In genomic region chrX:72280210-72280882, GRCh38 we compare ENCODE assay signal across 1 cellular context.
A peak's percentile ranks its signal among the peaks of the same experiment; 100 is the strongest.
TF ChIP-seq lines count a peak whose summit lies in the region.

No MANE protein-coding gene starts in this region.

TF ChIP-seq in K562, 482 proteins besides CTCF, POLR2A, EP300 and RAD21 (continued from another document and continues in another):
- TF ChIP-seq, protein P1, sequence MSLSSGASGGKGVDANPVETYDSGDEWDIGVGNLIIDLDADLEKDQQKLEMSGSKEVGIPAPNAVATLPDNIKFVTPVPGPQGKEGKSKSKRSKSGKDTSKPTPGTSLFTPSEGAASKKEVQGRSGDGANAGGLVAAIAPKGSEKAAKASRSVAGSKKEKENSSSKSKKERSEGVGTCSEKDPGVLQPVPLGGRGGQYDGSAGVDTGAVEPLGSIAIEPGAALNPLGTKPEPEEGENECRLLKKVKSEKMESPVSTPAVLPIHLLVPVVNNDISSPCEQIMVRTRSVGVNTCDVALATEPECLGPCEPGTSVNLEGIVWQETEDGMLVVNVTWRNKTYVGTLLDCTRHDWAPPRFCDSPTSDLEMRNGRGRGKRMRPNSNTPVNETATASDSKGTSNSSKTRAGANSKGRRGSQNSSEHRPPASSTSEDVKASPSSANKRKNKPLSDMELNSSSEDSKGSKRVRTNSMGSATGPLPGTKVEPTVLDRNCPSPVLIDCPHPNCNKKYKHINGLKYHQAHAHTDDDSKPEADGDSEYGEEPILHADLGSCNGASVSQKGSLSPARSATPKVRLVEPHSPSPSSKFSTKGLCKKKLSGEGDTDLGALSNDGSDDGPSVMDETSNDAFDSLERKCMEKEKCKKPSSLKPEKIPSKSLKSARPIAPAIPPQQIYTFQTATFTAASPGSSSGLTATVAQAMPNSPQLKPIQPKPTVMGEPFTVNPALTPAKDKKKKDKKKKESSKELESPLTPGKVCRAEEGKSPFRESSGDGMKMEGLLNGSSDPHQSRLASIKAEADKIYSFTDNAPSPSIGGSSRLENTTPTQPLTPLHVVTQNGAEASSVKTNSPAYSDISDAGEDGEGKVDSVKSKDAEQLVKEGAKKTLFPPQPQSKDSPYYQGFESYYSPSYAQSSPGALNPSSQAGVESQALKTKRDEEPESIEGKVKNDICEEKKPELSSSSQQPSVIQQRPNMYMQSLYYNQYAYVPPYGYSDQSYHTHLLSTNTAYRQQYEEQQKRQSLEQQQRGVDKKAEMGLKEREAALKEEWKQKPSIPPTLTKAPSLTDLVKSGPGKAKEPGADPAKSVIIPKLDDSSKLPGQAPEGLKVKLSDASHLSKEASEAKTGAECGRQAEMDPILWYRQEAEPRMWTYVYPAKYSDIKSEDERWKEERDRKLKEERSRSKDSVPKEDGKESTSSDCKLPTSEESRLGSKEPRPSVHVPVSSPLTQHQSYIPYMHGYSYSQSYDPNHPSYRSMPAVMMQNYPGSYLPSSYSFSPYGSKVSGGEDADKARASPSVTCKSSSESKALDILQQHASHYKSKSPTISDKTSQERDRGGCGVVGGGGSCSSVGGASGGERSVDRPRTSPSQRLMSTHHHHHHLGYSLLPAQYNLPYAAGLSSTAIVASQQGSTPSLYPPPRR (CRISPR knock-in tag; IDR thresholded peaks at IDR 0.05; ENCODE audit: borderline replicate concordance) = no peak
- TF ChIP-seq, protein P2, sequence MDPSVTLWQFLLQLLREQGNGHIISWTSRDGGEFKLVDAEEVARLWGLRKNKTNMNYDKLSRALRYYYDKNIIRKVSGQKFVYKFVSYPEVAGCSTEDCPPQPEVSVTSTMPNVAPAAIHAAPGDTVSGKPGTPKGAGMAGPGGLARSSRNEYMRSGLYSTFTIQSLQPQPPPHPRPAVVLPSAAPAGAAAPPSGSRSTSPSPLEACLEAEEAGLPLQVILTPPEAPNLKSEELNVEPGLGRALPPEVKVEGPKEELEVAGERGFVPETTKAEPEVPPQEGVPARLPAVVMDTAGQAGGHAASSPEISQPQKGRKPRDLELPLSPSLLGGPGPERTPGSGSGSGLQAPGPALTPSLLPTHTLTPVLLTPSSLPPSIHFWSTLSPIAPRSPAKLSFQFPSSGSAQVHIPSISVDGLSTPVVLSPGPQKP (CRISPR knock-in tag; IDR thresholded peaks at IDR 0.05) = no peak
- TF ChIP-seq ZNF830 (CRISPR knock-in tag; IDR thresholded peaks at IDR 0.05) (no peak), RCOR1 (IDR thresholded peaks at IDR 0.05; ENCODE audit: borderline replicate concordance in 1 of 2, low read depth in 2 of 2, low read length in 2 of 2) (peak in 1 of 2 experiments; percentile 50; a peak in 2 of 4 replicates), RBBP5 (IDR thresholded peaks at IDR 0.05; ENCODE audit: borderline replicate concordance, insufficient read depth, low read length, poor library complexity, severe bottlenecking) (no peak), POLR2B (IDR thresholded peaks at IDR 0.05; ENCODE audit: low read depth, partially characterized antibody) (no peak), KAT8 (IDR thresholded peaks at IDR 0.05; ENCODE audit: low read depth) (no peak), RBM25 (IDR thresholded peaks at IDR 0.05; ENCODE audit: low read depth, low read length, severe bottlenecking) (no peak), RB1 (IDR thresholded peaks at IDR 0.05; ENCODE audit: low read depth) (no peak), SIN3B (IDR thresholded peaks at IDR 0.05; ENCODE audit: low read depth) (no peak), ZNF561 (CRISPR knock-in tag; conservative IDR thresholded peaks at IDR 0.05) (no peak), ZNF79 (CRISPR knock-in tag; IDR thresholded peaks at IDR 0.05; ENCODE audit: low read depth) (no peak), MITF (IDR thresholded peaks at IDR 0.05) (peak; percentile 49; the same call in 1 of the 2 replicates), ZNF696 (CRISPR knock-in tag; conservative IDR thresholded peaks at IDR 0.05) (no peak), ZFP36 (IDR thresholded peaks at IDR 0.05; ENCODE audit: low read depth, low read length, partially characterized antibody) (no peak), L3MBTL2 (IDR thresholded peaks at IDR 0.05) (no peak), CHCHD3 (CRISPR knock-in tag; IDR thresholded peaks at IDR 0.05) (no peak), FOXP1 (CRISPR knock-in tag; IDR thresholded peaks at IDR 0.05) (no peak), KLF13 (tag; IDR thresholded peaks at IDR 0.05; ENCODE audit: borderline replicate concordance, low read depth) (no peak), ZC3H8 (IDR thresholded peaks at IDR 0.05) (no peak), FOXK2 (conservative IDR thresholded peaks at IDR 0.05 in 1 of 2, IDR thresholded peaks at IDR 0.05 in 1 of 2; ENCODE audit: low read depth in 2 of 2) (no peak), NELFE (IDR thresholded peaks at IDR 0.05; ENCODE audit: insufficient read depth, insufficient read length) (no peak), ELK3 (CRISPR knock-in tag; IDR thresholded peaks at IDR 0.05) (no peak), TCF3 (CRISPR knock-in tag; IDR thresholded peaks at IDR 0.05) (peak; percentile 54), HNRNPLL (IDR thresholded peaks at IDR 0.05; ENCODE audit: low read depth, low read length, poor library complexity, severe bottlenecking) (no peak), TBL1XR1 (IDR thresholded peaks at IDR 0.05; ENCODE audit: low read length in 2 of 2) (no peak), HDAC6 (IDR thresholded peaks at IDR 0.05; ENCODE audit: low read depth, low read length) (no peak), POU5F1 (IDR thresholded peaks at IDR 0.05; ENCODE audit: borderline replicate concordance, low read depth, low read length, partially characterized antibody) (no peak), DACH1 (IDR thresholded peaks at IDR 0.05; ENCODE audit: partially characterized antibody) (no peak)
- TF ChIP-seq, protein P3, sequence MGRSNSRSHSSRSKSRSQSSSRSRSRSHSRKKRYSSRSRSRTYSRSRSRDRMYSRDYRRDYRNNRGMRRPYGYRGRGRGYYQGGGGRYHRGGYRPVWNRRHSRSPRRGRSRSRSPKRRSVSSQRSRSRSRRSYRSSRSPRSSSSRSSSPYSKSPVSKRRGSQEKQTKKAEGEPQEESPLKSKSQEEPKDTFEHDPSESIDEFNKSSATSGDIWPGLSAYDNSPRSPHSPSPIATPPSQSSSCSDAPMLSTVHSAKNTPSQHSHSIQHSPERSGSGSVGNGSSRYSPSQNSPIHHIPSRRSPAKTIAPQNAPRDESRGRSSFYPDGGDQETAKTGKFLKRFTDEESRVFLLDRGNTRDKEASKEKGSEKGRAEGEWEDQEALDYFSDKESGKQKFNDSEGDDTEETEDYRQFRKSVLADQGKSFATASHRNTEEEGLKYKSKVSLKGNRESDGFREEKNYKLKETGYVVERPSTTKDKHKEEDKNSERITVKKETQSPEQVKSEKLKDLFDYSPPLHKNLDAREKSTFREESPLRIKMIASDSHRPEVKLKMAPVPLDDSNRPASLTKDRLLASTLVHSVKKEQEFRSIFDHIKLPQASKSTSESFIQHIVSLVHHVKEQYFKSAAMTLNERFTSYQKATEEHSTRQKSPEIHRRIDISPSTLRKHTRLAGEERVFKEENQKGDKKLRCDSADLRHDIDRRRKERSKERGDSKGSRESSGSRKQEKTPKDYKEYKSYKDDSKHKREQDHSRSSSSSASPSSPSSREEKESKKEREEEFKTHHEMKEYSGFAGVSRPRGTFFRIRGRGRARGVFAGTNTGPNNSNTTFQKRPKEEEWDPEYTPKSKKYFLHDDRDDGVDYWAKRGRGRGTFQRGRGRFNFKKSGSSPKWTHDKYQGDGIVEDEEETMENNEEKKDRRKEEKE (IDR thresholded peaks at IDR 0.05; ENCODE audit: borderline replicate concordance in 1 of 2, control insufficient read depth in 1 of 2, low read depth in 2 of 2, low read length in 1 of 2) = no peak
- TF ChIP-seq, protein P4, sequence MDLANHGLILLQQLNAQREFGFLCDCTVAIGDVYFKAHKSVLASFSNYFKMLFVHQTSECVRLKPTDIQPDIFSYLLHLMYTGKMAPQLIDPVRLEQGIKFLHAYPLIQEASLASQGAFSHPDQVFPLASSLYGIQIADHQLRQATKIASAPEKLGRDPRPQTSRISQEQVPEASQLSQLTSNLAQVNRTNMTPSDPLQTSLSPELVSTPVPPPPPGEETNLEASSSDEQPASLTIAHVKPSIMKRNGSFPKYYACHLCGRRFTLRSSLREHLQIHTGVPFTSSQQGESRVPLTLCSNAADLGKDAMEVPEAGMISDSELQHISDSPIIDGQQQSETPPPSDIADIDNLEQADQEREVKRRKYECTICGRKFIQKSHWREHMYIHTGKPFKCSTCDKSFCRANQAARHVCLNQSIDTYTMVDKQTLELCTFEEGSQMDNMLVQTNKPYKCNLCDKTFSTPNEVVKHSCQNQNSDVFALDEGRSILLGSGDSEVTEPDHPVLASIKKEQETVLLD (IDR thresholded peaks at IDR 0.05) = no peak
- TF ChIP-seq, protein P5, sequence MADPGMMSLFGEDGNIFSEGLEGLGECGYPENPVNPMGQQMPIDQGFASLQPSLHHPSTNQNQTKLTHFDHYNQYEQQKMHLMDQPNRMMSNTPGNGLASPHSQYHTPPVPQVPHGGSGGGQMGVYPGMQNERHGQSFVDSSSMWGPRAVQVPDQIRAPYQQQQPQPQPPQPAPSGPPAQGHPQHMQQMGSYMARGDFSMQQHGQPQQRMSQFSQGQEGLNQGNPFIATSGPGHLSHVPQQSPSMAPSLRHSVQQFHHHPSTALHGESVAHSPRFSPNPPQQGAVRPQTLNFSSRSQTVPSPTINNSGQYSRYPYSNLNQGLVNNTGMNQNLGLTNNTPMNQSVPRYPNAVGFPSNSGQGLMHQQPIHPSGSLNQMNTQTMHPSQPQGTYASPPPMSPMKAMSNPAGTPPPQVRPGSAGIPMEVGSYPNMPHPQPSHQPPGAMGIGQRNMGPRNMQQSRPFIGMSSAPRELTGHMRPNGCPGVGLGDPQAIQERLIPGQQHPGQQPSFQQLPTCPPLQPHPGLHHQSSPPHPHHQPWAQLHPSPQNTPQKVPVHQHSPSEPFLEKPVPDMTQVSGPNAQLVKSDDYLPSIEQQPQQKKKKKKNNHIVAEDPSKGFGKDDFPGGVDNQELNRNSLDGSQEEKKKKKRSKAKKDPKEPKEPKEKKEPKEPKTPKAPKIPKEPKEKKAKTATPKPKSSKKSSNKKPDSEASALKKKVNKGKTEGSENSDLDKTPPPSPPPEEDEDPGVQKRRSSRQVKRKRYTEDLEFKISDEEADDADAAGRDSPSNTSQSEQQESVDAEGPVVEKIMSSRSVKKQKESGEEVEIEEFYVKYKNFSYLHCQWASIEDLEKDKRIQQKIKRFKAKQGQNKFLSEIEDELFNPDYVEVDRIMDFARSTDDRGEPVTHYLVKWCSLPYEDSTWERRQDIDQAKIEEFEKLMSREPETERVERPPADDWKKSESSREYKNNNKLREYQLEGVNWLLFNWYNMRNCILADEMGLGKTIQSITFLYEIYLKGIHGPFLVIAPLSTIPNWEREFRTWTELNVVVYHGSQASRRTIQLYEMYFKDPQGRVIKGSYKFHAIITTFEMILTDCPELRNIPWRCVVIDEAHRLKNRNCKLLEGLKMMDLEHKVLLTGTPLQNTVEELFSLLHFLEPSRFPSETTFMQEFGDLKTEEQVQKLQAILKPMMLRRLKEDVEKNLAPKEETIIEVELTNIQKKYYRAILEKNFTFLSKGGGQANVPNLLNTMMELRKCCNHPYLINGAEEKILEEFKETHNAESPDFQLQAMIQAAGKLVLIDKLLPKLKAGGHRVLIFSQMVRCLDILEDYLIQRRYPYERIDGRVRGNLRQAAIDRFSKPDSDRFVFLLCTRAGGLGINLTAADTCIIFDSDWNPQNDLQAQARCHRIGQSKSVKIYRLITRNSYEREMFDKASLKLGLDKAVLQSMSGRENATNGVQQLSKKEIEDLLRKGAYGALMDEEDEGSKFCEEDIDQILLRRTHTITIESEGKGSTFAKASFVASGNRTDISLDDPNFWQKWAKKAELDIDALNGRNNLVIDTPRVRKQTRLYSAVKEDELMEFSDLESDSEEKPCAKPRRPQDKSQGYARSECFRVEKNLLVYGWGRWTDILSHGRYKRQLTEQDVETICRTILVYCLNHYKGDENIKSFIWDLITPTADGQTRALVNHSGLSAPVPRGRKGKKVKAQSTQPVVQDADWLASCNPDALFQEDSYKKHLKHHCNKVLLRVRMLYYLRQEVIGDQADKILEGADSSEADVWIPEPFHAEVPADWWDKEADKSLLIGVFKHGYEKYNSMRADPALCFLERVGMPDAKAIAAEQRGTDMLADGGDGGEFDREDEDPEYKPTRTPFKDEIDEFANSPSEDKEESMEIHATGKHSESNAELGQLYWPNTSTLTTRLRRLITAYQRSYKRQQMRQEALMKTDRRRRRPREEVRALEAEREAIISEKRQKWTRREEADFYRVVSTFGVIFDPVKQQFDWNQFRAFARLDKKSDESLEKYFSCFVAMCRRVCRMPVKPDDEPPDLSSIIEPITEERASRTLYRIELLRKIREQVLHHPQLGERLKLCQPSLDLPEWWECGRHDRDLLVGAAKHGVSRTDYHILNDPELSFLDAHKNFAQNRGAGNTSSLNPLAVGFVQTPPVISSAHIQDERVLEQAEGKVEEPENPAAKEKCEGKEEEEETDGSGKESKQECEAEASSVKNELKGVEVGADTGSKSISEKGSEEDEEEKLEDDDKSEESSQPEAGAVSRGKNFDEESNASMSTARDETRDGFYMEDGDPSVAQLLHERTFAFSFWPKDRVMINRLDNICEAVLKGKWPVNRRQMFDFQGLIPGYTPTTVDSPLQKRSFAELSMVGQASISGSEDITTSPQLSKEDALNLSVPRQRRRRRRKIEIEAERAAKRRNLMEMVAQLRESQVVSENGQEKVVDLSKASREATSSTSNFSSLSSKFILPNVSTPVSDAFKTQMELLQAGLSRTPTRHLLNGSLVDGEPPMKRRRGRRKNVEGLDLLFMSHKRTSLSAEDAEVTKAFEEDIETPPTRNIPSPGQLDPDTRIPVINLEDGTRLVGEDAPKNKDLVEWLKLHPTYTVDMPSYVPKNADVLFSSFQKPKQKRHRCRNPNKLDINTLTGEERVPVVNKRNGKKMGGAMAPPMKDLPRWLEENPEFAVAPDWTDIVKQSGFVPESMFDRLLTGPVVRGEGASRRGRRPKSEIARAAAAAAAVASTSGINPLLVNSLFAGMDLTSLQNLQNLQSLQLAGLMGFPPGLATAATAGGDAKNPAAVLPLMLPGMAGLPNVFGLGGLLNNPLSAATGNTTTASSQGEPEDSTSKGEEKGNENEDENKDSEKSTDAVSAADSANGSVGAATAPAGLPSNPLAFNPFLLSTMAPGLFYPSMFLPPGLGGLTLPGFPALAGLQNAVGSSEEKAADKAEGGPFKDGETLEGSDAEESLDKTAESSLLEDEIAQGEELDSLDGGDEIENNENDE (IDR thresholded peaks at IDR 0.05; ENCODE audit: low read depth, low read length) = no peak
- TF ChIP-seq, protein P6, sequence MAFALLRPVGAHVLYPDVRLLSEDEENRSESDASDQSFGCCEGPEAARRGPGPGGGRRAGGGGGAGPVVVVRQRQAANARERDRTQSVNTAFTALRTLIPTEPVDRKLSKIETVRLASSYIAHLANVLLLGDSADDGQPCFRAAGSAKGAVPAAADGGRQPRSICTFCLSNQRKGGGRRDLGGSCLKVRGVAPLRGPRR (CRISPR knock-in tag; IDR thresholded peaks at IDR 0.05) = no peak
